27 cellular contexts compared by ENCODE assay signal in genomic region chr13:60061737-60062136, GRCh38.
"Had no signal": no experiment of that assay in that cellular context is flagged by ENCODE, and none has a peak within 500 bp of the region (broad histone marks: within the 10 kb centered on the region; RNA-seq: fewer than 3 reads in every experiment).

No MANE protein-coding gene starts in this region.

- H3K79me2 ChIP-seq: hepatocyte had no signal

- H3K36me3 Mint-ChIP-seq: activated naive CD4-positive, alpha-beta T cell treated with anti-CD3 and anti-CD28 coated beads, Interleukin-2, amount 50 U/mL, for 72 hours had no signal

- H3K4me3 ChIP-seq: ascending aorta, breast epithelium, cardiac muscle cell, esophagus squamous epithelium, heart left ventricle, hepatocyte had no signal

- H3K27ac ChIP-seq: ascending aorta, breast epithelium, cardiac muscle cell, epithelial cell of prostate, esophagus squamous epithelium, heart left ventricle, hepatocyte had no signal

- H3K9me3 Mint-ChIP-seq: activated CD4-positive, alpha-beta T cell treated with anti-CD3 and anti-CD28 coated beads, Interleukin-2, amount 10 ng/mL, durations not matched to agents 7 days and 5 days; activated CD8-positive, alpha-beta T cell treated with anti-CD3 and anti-CD28 coated beads for 36 hours; activated naive CD4-positive, alpha-beta T cell treated with anti-CD3 and anti-CD28 coated beads, Interleukin-2, amount 10 ng/mL, durations not matched to agents 7 days and 5 days; activated naive CD4-positive, alpha-beta T cell treated with anti-CD3 and anti-CD28 coated beads, Interleukin-2, amount 50 U/mL, for 72 hours; activated T-cell treated with anti-CD3 and anti-CD28 coated beads, Interleukin-2, amount 50 U/mL, for 72 hours; effector memory CD8-positive, alpha-beta T cell had no signal

- ATAC-seq: activated CD8-positive, alpha-beta T cell treated with anti-CD3 and anti-CD28 coated beads for 36 hours; activated naive CD4-positive, alpha-beta T cell treated with anti-CD3 and anti-CD28 coated beads, Interleukin-2, amount 50 U/mL, for 72 hours; activated T-cell treated with anti-CD3 and anti-CD28 coated beads, Interleukin-2, amount 50 U/mL, for 72 hours; effector memory CD8-positive, alpha-beta T cell; heart left ventricle had no signal

- H2AFZ ChIP-seq: hepatocyte had no signal

- H3K9me3 ChIP-seq: ascending aorta, breast epithelium, esophagus squamous epithelium, heart left ventricle had no signal

- H3K27ac Mint-ChIP-seq: activated CD4-positive, alpha-beta T cell treated with anti-CD3 and anti-CD28 coated beads, Interleukin-2, amount 10 ng/mL, durations not matched to agents 7 days and 5 days; activated CD8-positive, alpha-beta T cell treated with anti-CD3 and anti-CD28 coated beads for 36 hours; activated naive CD4-positive, alpha-beta T cell treated with anti-CD3 and anti-CD28 coated beads, Interleukin-2, amount 10 ng/mL, durations not matched to agents 7 days and 5 days; activated naive CD8-positive, alpha-beta T cell treated with anti-CD3 and anti-CD28 coated beads, Interleukin-2, amount 10 ng/mL, durations not matched to agents 7 days and 5 days; activated T-cell treated with anti-CD3 and anti-CD28 coated beads, Interleukin-2, amount 50 U/mL, for 72 hours; brain; effector memory CD8-positive, alpha-beta T cell had no signal

- H3K27me3 ChIP-seq: ascending aorta, breast epithelium, cardiac muscle cell, esophagus squamous epithelium, heart left ventricle, hepatocyte had no signal

- H3K4me1 Mint-ChIP-seq: activated CD4-positive, alpha-beta T cell treated with anti-CD3 and anti-CD28 coated beads, Interleukin-2, amount 10 ng/mL, durations not matched to agents 7 days and 5 days; activated naive CD4-positive, alpha-beta T cell treated with anti-CD3 and anti-CD28 coated beads, Interleukin-2, amount 10 ng/mL, durations not matched to agents 7 days and 5 days; brain had no signal

- H3K4me3 Mint-ChIP-seq: activated CD4-positive, alpha-beta T cell treated with anti-CD3 and anti-CD28 coated beads, Interleukin-2, amount 10 ng/mL, durations not matched to agents 7 days and 5 days; activated CD8-positive, alpha-beta T cell treated with anti-CD3 and anti-CD28 coated beads for 36 hours; activated naive CD4-positive, alpha-beta T cell treated with anti-CD3 and anti-CD28 coated beads, Interleukin-2, amount 10 ng/mL, durations not matched to agents 7 days and 5 days; activated naive CD8-positive, alpha-beta T cell treated with anti-CD3 and anti-CD28 coated beads, Interleukin-2, amount 10 ng/mL, durations not matched to agents 7 days and 5 days; activated T-cell treated with anti-CD3 and anti-CD28 coated beads, Interleukin-2, amount 50 U/mL, for 72 hours; brain; effector memory CD8-positive, alpha-beta T cell had no signal

- H3K27me3 Mint-ChIP-seq: activated CD4-positive, alpha-beta T cell treated with anti-CD3 and anti-CD28 coated beads, Interleukin-2, amount 10 ng/mL, durations not matched to agents 7 days and 5 days; activated CD8-positive, alpha-beta T cell treated with anti-CD3 and anti-CD28 coated beads for 36 hours; activated naive CD4-positive, alpha-beta T cell treated with anti-CD3 and anti-CD28 coated beads, Interleukin-2, amount 10 ng/mL, durations not matched to agents 7 days and 5 days; activated naive CD8-positive, alpha-beta T cell treated with anti-CD3 and anti-CD28 coated beads, Interleukin-2, amount 10 ng/mL, durations not matched to agents 7 days and 5 days; brain; effector memory CD8-positive, alpha-beta T cell had no signal

- H3K36me3 ChIP-seq: ascending aorta, breast epithelium, cardiac muscle cell, esophagus squamous epithelium, heart left ventricle had no signal

- H3K4me2 ChIP-seq: hepatocyte had no signal

- DNase-seq: activated CD4-positive, alpha-beta T cell treated with anti-CD3 and anti-CD28 coated beads for 1 hour; activated CD4-positive, alpha-beta T cell treated with anti-CD3 and anti-CD28 coated beads for 4 hours; activated CD4-positive, alpha-beta T cell treated with anti-CD3 and anti-CD28 coated beads, Interleukin-2, amount 10 ng/mL, durations not matched to agents 7 days and 5 days; activated CD4-positive, alpha-beta T cell treated with anti-CD3 and anti-CD28 coated beads, Interleukin-2, amount 50 U/mL, for 4 hours; activated CD8-positive, alpha-beta memory T cell treated with anti-CD3 and anti-CD28 coated beads for 24 hours; activated CD8-positive, alpha-beta T cell treated with anti-CD3 and anti-CD28 coated beads for 36 hours; activated gamma-delta T cell; activated naive CD4-positive, alpha-beta T cell; activated naive CD4-positive, alpha-beta T cell treated with anti-CD3 and anti-CD28 coated beads, Interleukin-2, amount 10 ng/mL, durations not matched to agents 7 days and 5 days; activated naive CD8-positive, alpha-beta T cell treated with anti-CD3 and anti-CD28 coated beads, Interleukin-2, amount 10 ng/mL, durations not matched to agents 7 days and 5 days; activated T-cell treated with anti-CD3 and anti-CD28 coated beads, Interleukin-2, amount 50 U/mL, for 72 hours; cortex of kidney; dermis blood vessel endothelial cell; effector CD4-positive, alpha-beta T cell; effector memory CD8-positive, alpha-beta T cell; esophagus squamous epithelium; foreskin melanocyte; glutamatergic neuron; heart left ventricle; T-helper 2 cell had no signal

- H3K4me1 ChIP-seq: ascending aorta, breast epithelium, esophagus squamous epithelium, heart left ventricle had no signal
